8 cellular contexts compared by ENCODE assay signal in the genomic region with DNA sequence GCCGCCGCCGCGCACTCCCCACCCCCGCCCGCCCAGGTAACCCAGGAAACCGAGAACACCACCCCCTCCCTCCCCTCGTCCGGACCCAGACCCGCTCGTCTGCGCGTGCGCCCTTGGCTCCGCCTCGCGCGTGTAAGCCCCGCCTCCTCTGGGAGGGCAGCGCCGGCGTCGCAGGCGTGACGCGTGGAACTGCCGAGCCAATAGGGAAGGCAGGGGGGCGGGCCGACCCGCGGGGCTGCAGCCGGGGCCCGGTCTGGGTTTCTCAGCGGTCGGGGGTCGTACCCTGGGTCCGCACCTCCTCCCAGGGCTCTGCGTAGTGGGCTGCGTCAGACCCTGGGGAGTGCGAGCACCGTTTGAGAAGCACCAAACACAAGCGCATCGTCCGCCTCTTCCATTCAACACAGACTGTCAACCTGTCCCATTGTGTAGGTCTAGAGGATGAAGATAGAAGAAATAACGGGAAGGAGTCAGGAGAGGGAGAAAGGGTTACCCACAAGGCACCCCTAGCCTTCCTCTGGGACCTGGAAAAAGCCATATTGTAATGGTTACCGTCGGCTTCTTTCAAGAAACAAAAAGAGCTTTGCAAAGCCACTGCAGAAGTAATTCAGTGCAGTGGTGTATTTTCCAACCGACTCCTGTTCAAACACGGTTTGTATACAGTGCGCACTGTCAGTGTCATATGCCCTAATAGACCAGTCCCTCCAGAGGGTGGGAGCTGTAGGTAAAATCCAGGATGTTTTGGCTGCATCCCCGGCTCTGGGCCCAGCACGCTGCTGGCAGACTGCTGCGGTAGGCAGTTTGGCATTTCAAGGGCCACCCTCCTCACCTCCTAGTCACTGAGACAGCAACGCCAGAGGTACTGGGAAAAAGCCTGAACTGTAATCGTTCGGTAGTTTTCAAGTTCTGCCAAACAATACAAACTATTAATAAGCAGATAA. TPM values are rescaled to one million over a fixed set of nuclear protein-coding genes. Genes with fewer than 3 reads are reported as not detected.
DNase-seq lines count a peak whose midpoint lies in the region; ATAC-seq and TF ChIP-seq lines count a peak whose summit lies in the region.

No MANE protein-coding gene starts in this region.

- DNase-seq in NCI-H1092 (lab: John Stamatoyannopoulos, UW) = peak; percentile 97
- DNase-seq in SK-N-SH = peak; percentile 99
- DNase-seq in activated naive CD4-positive, alpha-beta T cell treated with anti-CD3 and anti-CD28 coated beads, Interleukin-2, amount 50 U/mL, for 72 hours (ENCODE audit: low spot score in 2 of 2) = peak; percentile 98 to 100
- peak; percentile 99 for DNase-seq in glutamatergic neuron
- DNase-seq in osteoblast (ENCODE audit: insufficient read length, low spot score, missing footprints) = peak; percentile 97
- DNase-seq in thoracic aorta (ENCODE audit: low spot score) = peak; percentile 75

- TF ChIP-seq CTCF in SK-N-SH (IDR thresholded peaks at IDR 0.05) = no peak
- no peak for TF ChIP-seq CTCF in glutamatergic neuron (IDR thresholded peaks at IDR 0.05; ENCODE audit: partially characterized antibody, unreplicated experiment)
- no peak for TF ChIP-seq CTCF in osteoblast (IDR thresholded peaks at IDR 0.05; ENCODE audit: extremely low read depth, low read depth, low read length)
- TF ChIP-seq CTCF in thoracic aorta (IDR thresholded peaks at IDR 0.05) = no peak

- peaks cover 4% of the 10 kb centered on the region for H3K27me3 Mint-ChIP-seq in glutamatergic neuron (ENCODE audit: unreplicated experiment)

- peak overlapping the region; percentile 97 to 99 for H3K27ac Mint-ChIP-seq in activated naive CD4-positive, alpha-beta T cell treated with anti-CD3 and anti-CD28 coated beads, Interleukin-2, amount 50 U/mL, for 72 hours
- H3K27ac Mint-ChIP-seq in glutamatergic neuron (ENCODE audit: unreplicated experiment) = peak overlapping the region; percentile 96

- no peaks in the 10 kb centered on the region for H3K9me3 Mint-ChIP-seq in activated naive CD4-positive, alpha-beta T cell treated with anti-CD3 and anti-CD28 coated beads, Interleukin-2, amount 50 U/mL, for 72 hours
- H3K9me3 Mint-ChIP-seq in glutamatergic neuron (ENCODE audit: unreplicated experiment) = peaks cover 7% of the 10 kb centered on the region

- H3K4me3 Mint-ChIP-seq in glutamatergic neuron (ENCODE audit: unreplicated experiment) = peak overlapping the region; percentile 86

- H3K27ac ChIP-seq in SK-N-SH (ENCODE audit: low read depth in 2 of 2, low read length in 1 of 2) = peak overlapping the region; percentile 83 to 88
- H3K27ac ChIP-seq in osteoblast (ENCODE audit: low read depth, low read length) = peak overlapping the region; percentile 91
- H3K27ac ChIP-seq in thoracic aorta = peak overlapping the region; percentile 86 to 96

- ATAC-seq in HG02588 (IDR thresholded peaks at IDR 0.05; ENCODE audit: unreplicated experiment) = peak; percentile 72
- peak; percentile 70 to 77 for ATAC-seq in activated naive CD4-positive, alpha-beta T cell treated with anti-CD3 and anti-CD28 coated beads, Interleukin-2, amount 50 U/mL, for 72 hours
- ATAC-seq in thoracic aorta (ENCODE audit: insufficient number of reproducible peaks, low FRiP score, low read depth) = peak; percentile 85

- H3F3A ChIP-seq in SK-N-SH (replicated peaks; ENCODE audit: insufficient read depth) = no peaks in the 10 kb centered on the region

- H3K9ac ChIP-seq in SK-N-SH = peak overlapping the region; percentile 82

- TF ChIP-seq EP300 in SK-N-SH (IDR thresholded peaks at IDR 0.05; ENCODE audit: borderline replicate concordance in 1 of 2, low read depth in 1 of 2, low read length in 1 of 2) = no peak

- H3K4me1 ChIP-seq in SK-N-SH (ENCODE audit: control insufficient read depth in 1 of 2, insufficient read depth in 2 of 2, low read depth in 1 of 2, low read length in 1 of 2) (peaks cover 0 to 7% of the 10 kb centered on the region in 2 experiments; a peak in 2 of 4 replicates), osteoblast (ENCODE audit: insufficient read depth, low read length) (peaks cover 23% of the 10 kb centered on the region), thoracic aorta (ENCODE audit: control insufficient read depth in 1 of 2, low read depth in 2 of 2) (peaks cover 11 to 35% of the 10 kb centered on the region in 2 donors)

- H3K4me1 Mint-ChIP-seq in glutamatergic neuron (ENCODE audit: low read depth, unreplicated experiment) = peaks cover 14% of the 10 kb centered on the region

- H3K4me3 ChIP-seq in GM08714 (ENCODE audit: low read length) (peak overlapping the region; percentile 94), SK-N-SH (ENCODE audit: low read depth in 2 of 2, low read length in 1 of 2) (peak overlapping the region; percentile 69 to 72), osteoblast (ENCODE audit: insufficient read depth, low read length) (peak overlapping the region; percentile 98), thoracic aorta (peak overlapping the region; percentile 93)

- peaks cover 39% of the 10 kb centered on the region for H3K79me2 ChIP-seq in SK-N-SH (ENCODE audit: insufficient read depth)
- H3K79me2 ChIP-seq in osteoblast (ENCODE audit: insufficient read depth, low read length) = peaks cover 44% of the 10 kb centered on the region

- no peaks in the 10 kb centered on the region for H3K36me3 ChIP-seq in SK-N-SH (replicated peaks in 1 of 2; ENCODE audit: control insufficient read depth in 1 of 2, insufficient read depth in 2 of 2, low read length in 1 of 2)
- H3K36me3 ChIP-seq in osteoblast (ENCODE audit: insufficient read depth, low read length) = no peaks in the 10 kb centered on the region
- H3K36me3 ChIP-seq in thoracic aorta = no peaks in the 10 kb centered on the region

- CTCF ChIA-PET in SK-N-SH (lab: Yijun Ruan, JAX) = interaction anchor here (0.7 to 5.9 kb wide), 16 partner anchors 9 to 450 kb away, joined by 3 to 87 read pairs (median 3); no protein-coding TSS in a partner anchor

- POLR2A ChIA-PET in SK-N-SH (lab: Yijun Ruan, JAX) = interaction anchor here (0.8 to 1.2 kb wide), 3 partner anchors 11 to 105 kb away, joined by 3 to 6 read pairs (median 3); no protein-coding TSS in a partner anchor

- no peak for TF ChIP-seq RAD21 in SK-N-SH (IDR thresholded peaks at IDR 0.05; ENCODE audit: low read length)

- WGBS in SK-N-SH (ENCODE audit: low lambda C conversion rate) = 3% methylated on average over 28 of the region's 56 CpGs

- H3K27me3 ChIP-seq in SK-N-SH (ENCODE audit: insufficient read depth) (no peaks in the 10 kb centered on the region), osteoblast (ENCODE audit: insufficient read depth, low read length) (no peaks in the 10 kb centered on the region), thoracic aorta (replicated peaks; ENCODE audit: insufficient read depth) (no peaks in the 10 kb centered on the region)

- H3K9me2 ChIP-seq in SK-N-SH = no peaks in the 10 kb centered on the region

- H4K20me1 ChIP-seq in SK-N-SH (ENCODE audit: insufficient read depth) = no peaks in the 10 kb centered on the region
- H4K20me1 ChIP-seq in osteoblast (ENCODE audit: insufficient read depth, low read length) = no peaks in the 10 kb centered on the region

- H3K36me3 Mint-ChIP-seq in activated naive CD4-positive, alpha-beta T cell treated with anti-CD3 and anti-CD28 coated beads, Interleukin-2, amount 50 U/mL, for 72 hours = peaks cover 12 to 25% of the 10 kb centered on the region in 2 donors
- no peaks in the 10 kb centered on the region for H3K36me3 Mint-ChIP-seq in glutamatergic neuron (ENCODE audit: unreplicated experiment)

- H2AFZ ChIP-seq in SK-N-SH (ENCODE audit: low read depth) (peak overlapping the region; percentile 83), osteoblast (ENCODE audit: low read length) (peak overlapping the region; percentile 100)

- H3K9me3 ChIP-seq in SK-N-SH (no peaks in the 10 kb centered on the region), osteoblast (ENCODE audit: low read depth, low read length) (no peaks in the 10 kb centered on the region), thoracic aorta (no peaks in the 10 kb centered on the region)

- peak overlapping the region; percentile 84 for H3K4me2 ChIP-seq in SK-N-SH
- peak overlapping the region; percentile 98 for H3K4me2 ChIP-seq in osteoblast (ENCODE audit: insufficient read depth, low read length)

TF ChIP-seq in SK-N-SH, 30 proteins besides CTCF, POLR2A, EP300 and RAD21 (continues in another document):
- TF ChIP-seq SIN3A (IDR thresholded peaks at IDR 0.05; ENCODE audit: borderline replicate concordance, low read depth, low read length) (no peak), MXI1 (IDR thresholded peaks at IDR 0.05; ENCODE audit: low read depth, low read length) (peak; percentile 19; the same call in 1 of the 2 replicates), USF2 (IDR thresholded peaks at IDR 0.05; ENCODE audit: borderline replicate concordance, low read depth, low read length) (no peak), POLR2AphosphoS5 (IDR thresholded peaks at IDR 0.05; ENCODE audit: low read depth, low read length) (peak; percentile 90), RCOR1 (IDR thresholded peaks at IDR 0.05; ENCODE audit: low read length) (no peak), JUND (IDR thresholded peaks at IDR 0.05) (no peak)
- TF ChIP-seq, protein P1, sequence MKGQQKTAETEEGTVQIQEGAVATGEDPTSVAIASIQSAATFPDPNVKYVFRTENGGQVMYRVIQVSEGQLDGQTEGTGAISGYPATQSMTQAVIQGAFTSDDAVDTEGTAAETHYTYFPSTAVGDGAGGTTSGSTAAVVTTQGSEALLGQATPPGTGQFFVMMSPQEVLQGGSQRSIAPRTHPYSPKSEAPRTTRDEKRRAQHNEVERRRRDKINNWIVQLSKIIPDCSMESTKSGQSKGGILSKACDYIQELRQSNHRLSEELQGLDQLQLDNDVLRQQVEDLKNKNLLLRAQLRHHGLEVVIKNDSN (IDR thresholded peaks at IDR 0.05; ENCODE audit: borderline replicate concordance, low read depth) = no peak

RNA-seq across cellular contexts. Expression of gene LYST, which starts 0.5 kb away (rescaled TPM):
- 3.9 and 4.6 TPM in 2 replicates for polyA plus RNA-seq in SK-N-SH (2012; rRNA removed)
- 3.3 and 4.3 TPM in 2 replicates for polyA plus RNA-seq in SK-N-SH (2012; cell fraction: cytosol; rRNA removed)
- 7.6 and 11.9 TPM in 2 replicates for polyA plus RNA-seq in SK-N-SH (2012; cell fraction: nucleus; rRNA removed)
- 10 to 100 TPM; 33.5 to 73.0 TPM for total RNA-seq in activated naive CD4-positive, alpha-beta T cell treated with anti-CD3 and anti-CD28 coated beads, Interleukin-2, amount 50 U/mL, for 72 hours
- 33.6 TPM for total RNA-seq in glutamatergic neuron (ENCODE audit: unreplicated experiment)
- 63.0 and 86.0 TPM in 2 replicates for total RNA-seq in osteoblast
- 10 to 100 TPM; 32.5 to 32.8 TPM for total RNA-seq in thoracic aorta

Comparison
In these comparisons a context has a peak if more than half of its experiments do, and no peak if none do; other contexts are left out.
1. Peak in every context shown above with its lines: DNase-seq, ATAC-seq, H3K4me3 ChIP-seq and H3K27ac ChIP-seq.